15 cellular contexts compared by ENCODE assay signal in genomic region chr13:83183439-83184149, GRCh38.
A peak's percentile ranks its signal among the peaks of the same experiment; 100 is the strongest.
DNase-seq lines count a peak whose midpoint lies in the region; ATAC-seq and TF ChIP-seq lines count a peak whose summit lies in the region.
"Had no signal": no experiment of that assay in that cellular context is flagged by ENCODE, and none has a peak within 500 bp of the region (broad histone marks: within the 10 kb centered on the region; RNA-seq: fewer than 3 reads in every experiment).

No MANE protein-coding gene starts in this region.

- no peak overlapping the region for H2BK20ac ChIP-seq in H9 (ENCODE audit: low read depth, low read length, poor library complexity, severe bottlenecking)

- no peak overlapping the region for H3K4me3 Mint-ChIP-seq in H9
- no peak overlapping the region for H3K4me3 Mint-ChIP-seq in endodermal cell
- H3K4me3 Mint-ChIP-seq: CD8-positive, alpha-beta memory T cell had no signal

- ATAC-seq in GM18909 (IDR thresholded peaks at IDR 0.05; ENCODE audit: poor library complexity, unreplicated experiment) = no peak

- H3K9me3 Mint-ChIP-seq in H9 (peaks cover 15 to 21% of the 10 kb centered on the region in 2 experiments), endodermal cell (peaks cover 19% of the 10 kb centered on the region)

- no peaks in the 10 kb centered on the region for H4K20me1 ChIP-seq in H9 (ENCODE audit: control insufficient read depth, insufficient read depth, insufficient read length)

- H3K4me1 Mint-ChIP-seq in H9 (peaks cover 0 to 3% of the 10 kb centered on the region in 2 experiments; a peak in 1 of 4 replicates), endodermal cell (no peaks in the 10 kb centered on the region)
- H3K4me1 Mint-ChIP-seq: CD8-positive, alpha-beta memory T cell had no signal

- intact Hi-C loops in testis (cut with DNase I; ENCODE audit: low total_unique reads) = no loop called here
- intact Hi-C loops in head of caudate nucleus (cut with DNase I) = no loop called here
- intact Hi-C loops in transverse colon (cut with DNase I; ENCODE audit: low total_unique reads) = no loop called here

- no peak overlapping the region for H2BK5ac ChIP-seq in H9 (ENCODE audit: insufficient read length, low read length)

- H2AFZ ChIP-seq in H9 (ENCODE audit: low read length) = no peak overlapping the region
- H2AFZ ChIP-seq: GM23248 had no signal

- TF ChIP-seq POLR2A in testis (IDR thresholded peaks at IDR 0.05) (no peak), transverse colon (IDR thresholded peaks at IDR 0.05) (no peak)

- H3K36me3 Mint-ChIP-seq in H9 (ENCODE audit: insufficient read depth in 1 of 3, low read depth in 3 of 3) (peaks cover 4 to 13% (median 5%) of the 10 kb centered on the region in 3 experiments), endodermal cell (ENCODE audit: low read depth) (no peaks in the 10 kb centered on the region)
- H3K36me3 Mint-ChIP-seq: CD8-positive, alpha-beta memory T cell had no signal

- H3K36me3 ChIP-seq in endodermal cell (ENCODE audit: control insufficient read depth, insufficient read depth, low read length) = no peaks in the 10 kb centered on the region
- H3K36me3 ChIP-seq in testis (ENCODE audit: low read depth, missing control alignments) = no peaks in the 10 kb centered on the region
- no peaks in the 10 kb centered on the region for H3K36me3 ChIP-seq in transverse colon

- H2BK120ac ChIP-seq in H9 (ENCODE audit: low read depth, low read length, poor library complexity, severe bottlenecking) = no peak overlapping the region

- no peaks in the 10 kb centered on the region for H3K27me3 ChIP-seq in H9 (ENCODE audit: insufficient read depth, low read length)
- no peaks in the 10 kb centered on the region for H3K27me3 ChIP-seq in endodermal cell (ENCODE audit: control insufficient read depth, insufficient read depth, low read length, poor library complexity, severe bottlenecking)
- H3K27me3 ChIP-seq in testis = no peaks in the 10 kb centered on the region
- H3K27me3 ChIP-seq in transverse colon = no peaks in the 10 kb centered on the region

- no peaks in the 10 kb centered on the region for H3K27me3 Mint-ChIP-seq in H9 (ENCODE audit: low read depth)
- H3K27me3 Mint-ChIP-seq in endodermal cell (ENCODE audit: insufficient read depth) = no peaks in the 10 kb centered on the region
- H3K27me3 Mint-ChIP-seq: CD8-positive, alpha-beta memory T cell had no signal

- H3K9me3 ChIP-seq in H9 (ENCODE audit: control insufficient read depth, low read depth, low read length) = no peaks in the 10 kb centered on the region
- H3K9me3 ChIP-seq in endodermal cell (ENCODE audit: control insufficient read depth, low read length) = no peaks in the 10 kb centered on the region
- no peaks in the 10 kb centered on the region for H3K9me3 ChIP-seq in testis
- peaks cover 0 to 4% of the 10 kb centered on the region in 2 donors for H3K9me3 ChIP-seq in transverse colon
- H3K9me3 ChIP-seq: Caco-2 had no signal

- H4K91ac ChIP-seq in H9 (ENCODE audit: insufficient read length, low read depth, low read length) = no peak overlapping the region

- H3K27ac Mint-ChIP-seq in H9 (no peak overlapping the region), endodermal cell (no peak overlapping the region)
- H3K27ac Mint-ChIP-seq: CD8-positive, alpha-beta memory T cell had no signal

- no peaks in the 10 kb centered on the region for H3K23me2 ChIP-seq in H9 (ENCODE audit: insufficient read length, low read depth, low read length, poor library complexity, severe bottlenecking)

- no peaks in the 10 kb centered on the region for H3K79me1 ChIP-seq in H9 (ENCODE audit: insufficient read depth, low read depth, low read length, poor library complexity, severe bottlenecking)

- no peaks in the 10 kb centered on the region for H3K4me1 ChIP-seq in H9 (ENCODE audit: insufficient read depth, low read length)
- H3K4me1 ChIP-seq in endodermal cell (ENCODE audit: control insufficient read depth, insufficient read depth, low read length) = peaks cover 4% of the 10 kb centered on the region
- H3K4me1 ChIP-seq in testis = no peaks in the 10 kb centered on the region
- no peaks in the 10 kb centered on the region for H3K4me1 ChIP-seq in transverse colon
- H3K4me1 ChIP-seq: Caco-2 had no signal

- no peak overlapping the region for H4K5ac ChIP-seq in H9 (ENCODE audit: insufficient read length, low read depth, low read length)

- H3K18ac ChIP-seq in H9 (ENCODE audit: insufficient read length, low read depth, low read length) = no peak overlapping the region

- DNase-seq in H9 (peak; percentile 29), endodermal cell (peak; percentile 49), mesenteric fat pad (ENCODE audit: low spot score) (peak; percentile 57), testis (peak; percentile 20), C1 segment of cervical spinal cord (lab: John Stamatoyannopoulos, UW) (no peak), head of caudate nucleus (no peak), transverse colon (no peak)
- DNase-seq: Caco-2; CD8-positive, alpha-beta memory T cell; DND-41; GF-D8; GM23248; H7 had no signal

- H3K9ac ChIP-seq in H9 (ENCODE audit: extremely low read depth, insufficient read length, low read length) = no peak overlapping the region
- H3K9ac ChIP-seq in endodermal cell (ENCODE audit: extremely low read depth, low read length, poor library complexity, severe bottlenecking) = no peak overlapping the region
- H3K9ac ChIP-seq: GM23248 had no signal

- no CpG with 5 or more reads among the region's 14 CpGs for WGBS in H9 (ENCODE audit: extremely low coverage, insufficient read length, low lambda C conversion rate)
- 84 to 87% methylated on average over 4 to 14 of the region's 14 CpGs for WGBS in endodermal cell (ENCODE audit: insufficient coverage in 1 of 2, insufficient read length in 1 of 2), 2 experiments
- 77 to 92% methylated on average over 3 to 14 of the region's 14 CpGs for WGBS in testis, 2 donors
- WGBS in transverse colon (ENCODE audit: low coverage in 1 of 2), 2 donors = 94 to 100% methylated on average over 1 to 11 of the region's 14 CpGs

- H4K8ac ChIP-seq in H9 (replicated peaks; ENCODE audit: insufficient read length, low read depth, low read length) = no peak overlapping the region

- in situ Hi-C loops in transverse colon (cut with MboI; ENCODE audit: low pct_ligation_motif_present in 1 of 4, low pct_unique_long_range_greater_than_20kb in 1 of 4, low sequenced_read_pairs in 3 of 4) = no loop called here

- no peak for TF ChIP-seq CTCF in H9 (conservative IDR thresholded peaks at IDR 0.05)
- no peak for TF ChIP-seq CTCF in endodermal cell (conservative IDR thresholded peaks at IDR 0.05)
- no peak for TF ChIP-seq CTCF in testis (IDR thresholded peaks at IDR 0.05)
- TF ChIP-seq CTCF in transverse colon (IDR thresholded peaks at IDR 0.05) = no peak

- H3K4ac ChIP-seq in H9 (ENCODE audit: low read depth, low read length) = no peak overlapping the region

- no peaks in the 10 kb centered on the region for H3K79me2 ChIP-seq in H9 (ENCODE audit: insufficient read depth, low read length)

- TF ChIP-seq EP300 in transverse colon (IDR thresholded peaks at IDR 0.05; ENCODE audit: low read depth) = no peak

- no peak overlapping the region for H2BK15ac ChIP-seq in H9 (ENCODE audit: low read depth, low read length)

- H3K4me2 ChIP-seq in H9 (ENCODE audit: insufficient read depth, insufficient read length, low read length) = no peak overlapping the region

- H3K56ac ChIP-seq in H9 (ENCODE audit: insufficient read length, low read depth, low read length) = no peak overlapping the region

- H3K23ac ChIP-seq in H9 (ENCODE audit: insufficient read length, low read depth, low read length) = no peak overlapping the region

- no peak overlapping the region for H3T11ph ChIP-seq in H9 (ENCODE audit: low read length)

- H3K4me3 ChIP-seq in endodermal cell (ENCODE audit: low read length) (no peak overlapping the region), testis (peak overlapping the region in 1 of 2 donors; percentile 27), transverse colon (no peak overlapping the region)
- H3K4me3 ChIP-seq: GM23248 had no signal

- no peak overlapping the region for H2AK5ac ChIP-seq in H9 (ENCODE audit: insufficient read length, low read length)

- no peak overlapping the region for H3K27ac ChIP-seq in H9 (ENCODE audit: insufficient read length, low read depth, low read length)
- no peak overlapping the region for H3K27ac ChIP-seq in endodermal cell (ENCODE audit: low read depth, low read length)
- H3K27ac ChIP-seq in testis = no peak overlapping the region
- H3K27ac ChIP-seq in transverse colon = no peak overlapping the region
- H3K27ac ChIP-seq: 22Rv1, GM23248 had no signal

- H2BK12ac ChIP-seq in H9 (ENCODE audit: insufficient read length, low read depth, low read length) = no peak overlapping the region

- H3K14ac ChIP-seq in H9 (ENCODE audit: insufficient read depth, low read length) = no peak overlapping the region

Comparison
In these comparisons a context has a peak if more than half of its experiments do, and no peak if none do; other contexts are left out.
1. DNase-seq: peak in H9 (single experiment), endodermal cell (single experiment), mesenteric fat pad (single experiment) and testis (single experiment); none in C1 segment of cervical spinal cord (0 of 14), head of caudate nucleus (0 of 42) and transverse colon (single experiment).